Comparison of ENCODE assay signal across 21 cellular contexts in genomic region chr14:24408764-24409163, GRCh38. TPM values are rescaled to one million over a fixed set of nuclear protein-coding genes. Genes with fewer than 3 reads are reported as not detected.
DNase-seq lines count a peak whose midpoint lies in the region; ATAC-seq, FAIRE-seq and TF ChIP-seq lines count a peak whose summit lies in the region.
"Had no signal": no experiment of that assay in that cellular context is flagged by ENCODE, and none has a peak within 500 bp of the region (broad histone marks: within the 10 kb centered on the region; RNA-seq: fewer than 3 reads in every experiment).

No MANE protein-coding gene starts in this region.

- H3K4me1 ChIP-seq in HepG2 (ENCODE audit: insufficient read depth, low read length), result no peaks in the 10 kb centered on the region
- no peaks in the 10 kb centered on the region for H3K4me1 ChIP-seq in right lobe of liver

- no peak; the same call in 2 of the 3 replicates for ATAC-seq in HepG2
- ATAC-seq in right lobe of liver, result no peak
- no peak for ATAC-seq in GM18511 (IDR thresholded peaks at IDR 0.05; ENCODE audit: unreplicated experiment)
- no peak for ATAC-seq in GM21786 (IDR thresholded peaks at IDR 0.05; ENCODE audit: unreplicated experiment)
- ATAC-seq in GM19324 (IDR thresholded peaks at IDR 0.05; ENCODE audit: low FRiP score, unreplicated experiment), result no peak
- ATAC-seq: Panc1, Right ventricle myocardium inferior had no signal

- H3K27me3 ChIP-seq in HepG2 (ENCODE audit: control insufficient read depth in 1 of 2, insufficient read depth in 2 of 2, low read length in 2 of 2) (peaks cover 0 to 2% of the 10 kb centered on the region in 2 experiments; a peak in 1 of 5 replicates), right lobe of liver (no peaks in the 10 kb centered on the region), bronchial epithelial cell (ENCODE audit: control insufficient read depth, insufficient read depth, low read length) (no peaks in the 10 kb centered on the region)

- DNase-seq in HepG2 (ENCODE audit: low spot score) (no peak), right lobe of liver (no peak), NCI-H2171 treated with DMSO at 0.1 percent for 48 hours (lab: John Stamatoyannopoulos, UW) (peak; percentile 75), bronchial epithelial cell (ENCODE audit: low read depth) (no peak), CD1c-positive myeloid dendritic cell (ENCODE audit: extremely low spot score) (no peak)
- DNase-seq: COR-L47, DMS53, HCEC 1CT, MV-4-11, NCI-H146, NCI-H82, SK-N-SH had no signal

- POLR2A ChIA-PET in HepG2 (lab: Yijun Ruan, JAX), result interaction anchor here (0.5 to 2.0 kb wide), 6 partner anchors 10 to 166 kb away, joined by 3 to 8 read pairs (median 5); partner anchors contain the start of genes CBLN3, CIDEB and KHNYN

- intact Hi-C loops in HepG2 (cut with micrococcal nuclease; ENCODE audit: unreplicated experiment) (no loop called here), right lobe of liver (cut with DNase I) (no loop called here)

- WGBS in HepG2 (ENCODE audit: low lambda C conversion rate), result 42% methylated on average over 3 of the region's 3 CpGs
- 50% methylated on average over 2 of the region's 3 CpGs for WGBS in right lobe of liver (ENCODE audit: insufficient coverage, low coverage, low lambda C conversion rate, missing lambda C conversion rate)

- no peaks in the 10 kb centered on the region for H4K20me1 ChIP-seq in HepG2 (ENCODE audit: insufficient read depth, low read length)

- no peak overlapping the region for H3K4me2 ChIP-seq in HepG2 (ENCODE audit: low read depth, low read length)
- H3K4me2 ChIP-seq: SK-N-SH had no signal

- H3K9ac ChIP-seq in HepG2 (ENCODE audit: insufficient read depth, low read depth, low read length), result no peak overlapping the region
- H3K9ac ChIP-seq: SK-N-SH had no signal

- no peaks in the 10 kb centered on the region for H3K79me2 ChIP-seq in HepG2 (ENCODE audit: insufficient read depth, low read length)

- no peak for TF ChIP-seq EP300 in HepG2 (IDR thresholded peaks at IDR 0.05; ENCODE audit: low read depth in 2 of 2, low read length in 2 of 2)
- TF ChIP-seq EP300 in HepG2 (CRISPR knock-in tag; IDR thresholded peaks at IDR 0.05; ENCODE audit: borderline replicate concordance), result no peak

- H3K4me3 ChIP-seq in HepG2 (replicated peaks in 1 of 3; ENCODE audit: insufficient read depth in 1 of 3, low read depth in 2 of 3, low read length in 3 of 3) (no peak overlapping the region), right lobe of liver (no peak overlapping the region), bronchial epithelial cell (ENCODE audit: low read depth, low read length) (no peak overlapping the region)

- TF ChIP-seq RAD21 in HepG2 (CRISPR knock-in tag; IDR thresholded peaks at IDR 0.05), result no peak

- no peaks in the 10 kb centered on the region for H3K36me3 ChIP-seq in HepG2 (replicated peaks in 1 of 2; ENCODE audit: control insufficient read depth in 1 of 2, insufficient read depth in 2 of 2, low read length in 2 of 2)
- H3K36me3 ChIP-seq in right lobe of liver, result no peaks in the 10 kb centered on the region
- peaks cover 5% of the 10 kb centered on the region for H3K36me3 ChIP-seq in bronchial epithelial cell (ENCODE audit: control insufficient read depth, insufficient read depth, low read length)

- H2AFZ ChIP-seq in HepG2 (ENCODE audit: low read length), result no peak overlapping the region

- no TSS peak for BruUV-seq in HepG2 (replicated peaks; lab: Mats Ljungman, UMichigan)

- H3K27ac ChIP-seq in HepG2 (ENCODE audit: extremely low read length, insufficient read depth, low read length) (no peak overlapping the region), right lobe of liver (no peak overlapping the region)
- H3K27ac ChIP-seq: C4-2B, HL-60 had no signal

- CTCF ChIA-PET in HepG2 (lab: Yijun Ruan, JAX; ENCODE audit: low intra/inter-chr PET ratio, low total read pairs), result no interaction called here

- TF ChIP-seq CTCF in HepG2 (CRISPR knock-in tag; IDR thresholded peaks at IDR 0.05), result no peak
- no peak for TF ChIP-seq CTCF in right lobe of liver (IDR thresholded peaks at IDR 0.05)
- no peak for TF ChIP-seq CTCF in bronchial epithelial cell (IDR thresholded peaks at IDR 0.05; ENCODE audit: insufficient read depth, low read length, severe bottlenecking)

- TF ChIP-seq POLR2A in HepG2 (IDR thresholded peaks at IDR 0.05; ENCODE audit: insufficient read depth in 1 of 2, low read depth in 2 of 2, low read length in 2 of 2) (no peak), right lobe of liver (IDR thresholded peaks at IDR 0.05) (no peak)

- FAIRE-seq in HepG2 (lab: Jason Lieb, UNC) (no peak), bronchial epithelial cell (lab: Jason Lieb, UNC) (peak; percentile 36)

- H3K9me3 ChIP-seq in HepG2 (ENCODE audit: low read length) (no peaks in the 10 kb centered on the region), right lobe of liver (no peaks in the 10 kb centered on the region)
- H3K9me3 ChIP-seq: SK-N-SH had no signal

- in situ Hi-C loops in HepG2 (cut with HindIII; ENCODE audit: extremely low pct_ligation_motif_present, low pct_unique_long_range_greater_than_20kb), result no loop called here

RNA-seq across cellular contexts. Expression of gene NYNRIN, which starts 10.0 kb away (rescaled TPM):
- total RNA-seq in HepG2 (2016; rRNA removed; fragmentation: Illumina TruSeq; extraction: Trizol), result 1.1 and 1.3 TPM in 2 replicates
- 0.09 and 0.10 TPM in 2 replicates for total RNA-seq in HepG2 (2016; cell fraction: cytosol; rRNA removed; fragmentation: Illumina TruSeq; extraction: Trizol; ENCODE audit: low read depth)
- 0.91 and 1.1 TPM in 2 replicates for total RNA-seq in HepG2 (2016; cell fraction: insoluble cytoplasmic fraction; rRNA removed; fragmentation: Illumina TruSeq; extraction: Trizol)
- total RNA-seq in HepG2 (2016; cell fraction: membrane; rRNA removed; fragmentation: Illumina TruSeq; extraction: Trizol), result 0.24 and 0.34 TPM in 2 replicates
- 1.0 and 1.4 TPM in 2 replicates for total RNA-seq in HepG2 (2016; cell fraction: nucleus; rRNA removed; fragmentation: Illumina TruSeq; extraction: Trizol)
- polyA plus RNA-seq in HepG2 (2011; rRNA removed), result 0.63 and 0.95 TPM in 2 replicates
- polyA plus RNA-seq in HepG2 (2011; cell fraction: cytosol; rRNA removed), result 0.39 and 0.44 TPM in 2 replicates
- polyA plus RNA-seq in HepG2 (2011; cell fraction: nucleus; rRNA removed), result 2.0 and 2.1 TPM in 2 replicates
- polyA plus RNA-seq in HepG2 (2012), result 1.8 and 5.9 TPM in 2 replicates
- polyA plus RNA-seq in HepG2 (2016; cell fraction: cytosol; fragmentation: Illumina TruSeq; extraction: Trizol; ENCODE audit: low read depth), result 0.07 and 0.08 TPM in 2 replicates
- 0.72 and 0.83 TPM in 2 replicates for polyA plus RNA-seq in HepG2 (2016; cell fraction: insoluble cytoplasmic fraction; fragmentation: Illumina TruSeq; extraction: Trizol; ENCODE audit: low read depth)
- 0.13 and 0.14 TPM in 2 replicates for polyA plus RNA-seq in HepG2 (2016; cell fraction: membrane; fragmentation: Illumina TruSeq; extraction: Trizol; ENCODE audit: low read depth)
- polyA plus RNA-seq in HepG2 (2016; cell fraction: nucleus; fragmentation: Illumina TruSeq; extraction: Trizol; ENCODE audit: insufficient read depth, low read depth), result 1.2 and 1.5 TPM in 2 replicates
- 2.4 TPM in 1 of 2 replicates, not detected in the other for polyA minus RNA-seq in HepG2 (2011; rRNA and poly(A)+ RNA removed; ENCODE audit: low replicate concordance)
- 1.4 and 1.5 TPM in 2 replicates for polyA minus RNA-seq in HepG2 (2011; cell fraction: cytosol; rRNA and poly(A)+ RNA removed)
- 1.7 and 1.9 TPM in 2 replicates for polyA minus RNA-seq in HepG2 (2011; cell fraction: nucleus; rRNA and poly(A)+ RNA removed)
- total RNA-seq in right lobe of liver, result 1 to 10 TPM; 1.8 to 6.1 (median 2.7) TPM
- 2.0 and 2.6 TPM in 2 replicates for total RNA-seq in bronchial epithelial cell

RNA-seq across cellular contexts. Expression of gene CBLN3, which starts 20.7 kb away (rescaled TPM):
- total RNA-seq in HepG2 (2016; rRNA removed; fragmentation: Illumina TruSeq; extraction: Trizol) (0.45 and 0.66 TPM in 2 replicates), right lobe of liver (1 to 10 TPM in 4 of 6 experiments, under 1 TPM in 2; 0.74 to 1.8 (median 1.2) TPM), bronchial epithelial cell (0.38 and 0.53 TPM in 2 replicates)
- 0.62 and 0.81 TPM in 2 replicates for total RNA-seq in HepG2 (2016; cell fraction: cytosol; rRNA removed; fragmentation: Illumina TruSeq; extraction: Trizol; ENCODE audit: low read depth)
- total RNA-seq in HepG2 (2016; cell fraction: insoluble cytoplasmic fraction; rRNA removed; fragmentation: Illumina TruSeq; extraction: Trizol), result 0.58 and 0.78 TPM in 2 replicates
- total RNA-seq in HepG2 (2016; cell fraction: membrane; rRNA removed; fragmentation: Illumina TruSeq; extraction: Trizol), result 1.3 TPM in 2 replicates
- total RNA-seq in HepG2 (2016; cell fraction: nucleus; rRNA removed; fragmentation: Illumina TruSeq; extraction: Trizol), result 0.47 and 0.60 TPM in 2 replicates
- polyA plus RNA-seq in HepG2 (2011; rRNA removed), result 0.74 and 0.98 TPM in 2 replicates
- polyA plus RNA-seq in HepG2 (2011; cell fraction: cytosol; rRNA removed), result 0.71 and 0.97 TPM in 2 replicates
- polyA plus RNA-seq in HepG2 (2011; cell fraction: nucleus; rRNA removed), result 1.3 and 1.8 TPM in 2 replicates
- 0.77 and 1.9 TPM in 2 replicates for polyA plus RNA-seq in HepG2 (2012)
- 0.70 and 0.86 TPM in 2 replicates for polyA plus RNA-seq in HepG2 (2016; cell fraction: cytosol; fragmentation: Illumina TruSeq; extraction: Trizol; ENCODE audit: low read depth)
- 0.62 and 1.3 TPM in 2 replicates for polyA plus RNA-seq in HepG2 (2016; cell fraction: insoluble cytoplasmic fraction; fragmentation: Illumina TruSeq; extraction: Trizol; ENCODE audit: low read depth)
- 1.4 TPM in 2 replicates for polyA plus RNA-seq in HepG2 (2016; cell fraction: membrane; fragmentation: Illumina TruSeq; extraction: Trizol; ENCODE audit: low read depth)
- 1.3 and 1.6 TPM in 2 replicates for polyA plus RNA-seq in HepG2 (2016; cell fraction: nucleus; fragmentation: Illumina TruSeq; extraction: Trizol; ENCODE audit: insufficient read depth, low read depth)
- polyA minus RNA-seq in HepG2 (2011; rRNA and poly(A)+ RNA removed; ENCODE audit: low replicate concordance), result 0.37 and 0.92 TPM in 2 replicates
- 0.30 and 0.35 TPM in 2 replicates for polyA minus RNA-seq in HepG2 (2011; cell fraction: cytosol; rRNA and poly(A)+ RNA removed)
- polyA minus RNA-seq in HepG2 (2011; cell fraction: nucleus; rRNA and poly(A)+ RNA removed), result 0.52 and 0.75 TPM in 2 replicates
- total RNA-seq: A172 had no signal

RNA-seq across cellular contexts. Expression of gene KHNYN, which starts 21.0 kb away (rescaled TPM):
- 72.2 and 75.7 TPM in 2 replicates for total RNA-seq in HepG2 (2016; rRNA removed; fragmentation: Illumina TruSeq; extraction: Trizol)
- 10.2 and 10.7 TPM in 2 replicates for total RNA-seq in HepG2 (2016; cell fraction: cytosol; rRNA removed; fragmentation: Illumina TruSeq; extraction: Trizol; ENCODE audit: low read depth)
- 60.0 and 78.8 TPM in 2 replicates for total RNA-seq in HepG2 (2016; cell fraction: insoluble cytoplasmic fraction; rRNA removed; fragmentation: Illumina TruSeq; extraction: Trizol)
- 35.9 and 40.5 TPM in 2 replicates for total RNA-seq in HepG2 (2016; cell fraction: membrane; rRNA removed; fragmentation: Illumina TruSeq; extraction: Trizol)
- 62.0 and 78.7 TPM in 2 replicates for total RNA-seq in HepG2 (2016; cell fraction: nucleus; rRNA removed; fragmentation: Illumina TruSeq; extraction: Trizol)
- polyA plus RNA-seq in HepG2 (2011; rRNA removed), result 52.8 and 76.4 TPM in 2 replicates
- polyA plus RNA-seq in HepG2 (2011; cell fraction: cytosol; rRNA removed), result 36.1 and 40.8 TPM in 2 replicates
- polyA plus RNA-seq in HepG2 (2011; cell fraction: nucleus; rRNA removed), result 158 and 160 TPM in 2 replicates
- 82.6 and 83.5 TPM in 2 replicates for polyA plus RNA-seq in HepG2 (2012)
- 4.7 and 5.4 TPM in 2 replicates for polyA plus RNA-seq in HepG2 (2016; cell fraction: cytosol; fragmentation: Illumina TruSeq; extraction: Trizol; ENCODE audit: low read depth)
- 37.4 and 41.5 TPM in 2 replicates for polyA plus RNA-seq in HepG2 (2016; cell fraction: insoluble cytoplasmic fraction; fragmentation: Illumina TruSeq; extraction: Trizol; ENCODE audit: low read depth)
- polyA plus RNA-seq in HepG2 (2016; cell fraction: membrane; fragmentation: Illumina TruSeq; extraction: Trizol; ENCODE audit: low read depth), result 19.0 and 20.9 TPM in 2 replicates
- 71.6 and 72.4 TPM in 2 replicates for polyA plus RNA-seq in HepG2 (2016; cell fraction: nucleus; fragmentation: Illumina TruSeq; extraction: Trizol; ENCODE audit: insufficient read depth, low read depth)
- 29.4 and 108 TPM in 2 replicates for polyA minus RNA-seq in HepG2 (2011; rRNA and poly(A)+ RNA removed; ENCODE audit: low replicate concordance)
- polyA minus RNA-seq in HepG2 (2011; cell fraction: cytosol; rRNA and poly(A)+ RNA removed), result 32.8 and 41.4 TPM in 2 replicates
- 109 and 126 TPM in 2 replicates for polyA minus RNA-seq in HepG2 (2011; cell fraction: nucleus; rRNA and poly(A)+ RNA removed)
- 10 to 100 TPM; 19.6 to 24.9 (median 21.4) TPM for total RNA-seq in right lobe of liver
- 128 and 167 TPM in 2 replicates for total RNA-seq in bronchial epithelial cell

RNA-seq across cellular contexts. Expression of gene SDR39U1, which starts 33.8 kb away (rescaled TPM):
- total RNA-seq in HepG2 (2016; rRNA removed; fragmentation: Illumina TruSeq; extraction: Trizol) (25.0 and 34.4 TPM in 2 replicates), right lobe of liver (10 to 100 TPM; 24.9 to 32.8 (median 28.3) TPM), bronchial epithelial cell (6.5 and 8.2 TPM in 2 replicates)
- 13.3 and 16.3 TPM in 2 replicates for total RNA-seq in HepG2 (2016; cell fraction: cytosol; rRNA removed; fragmentation: Illumina TruSeq; extraction: Trizol; ENCODE audit: low read depth)
- 19.5 and 33.3 TPM in 2 replicates for total RNA-seq in HepG2 (2016; cell fraction: insoluble cytoplasmic fraction; rRNA removed; fragmentation: Illumina TruSeq; extraction: Trizol)
- 24.0 and 26.0 TPM in 2 replicates for total RNA-seq in HepG2 (2016; cell fraction: membrane; rRNA removed; fragmentation: Illumina TruSeq; extraction: Trizol)
- 44.1 and 45.4 TPM in 2 replicates for total RNA-seq in HepG2 (2016; cell fraction: nucleus; rRNA removed; fragmentation: Illumina TruSeq; extraction: Trizol)
- polyA plus RNA-seq in HepG2 (2011; rRNA removed), result 129 and 163 TPM in 2 replicates
- 99.7 and 120 TPM in 2 replicates for polyA plus RNA-seq in HepG2 (2011; cell fraction: cytosol; rRNA removed)
- 808 and 816 TPM in 2 replicates for polyA plus RNA-seq in HepG2 (2011; cell fraction: nucleus; rRNA removed)
- polyA plus RNA-seq in HepG2 (2012), result 66.2 and 118 TPM in 2 replicates
- polyA plus RNA-seq in HepG2 (2016; cell fraction: cytosol; fragmentation: Illumina TruSeq; extraction: Trizol; ENCODE audit: low read depth), result 50.3 and 55.8 TPM in 2 replicates
- 73.2 and 88.2 TPM in 2 replicates for polyA plus RNA-seq in HepG2 (2016; cell fraction: insoluble cytoplasmic fraction; fragmentation: Illumina TruSeq; extraction: Trizol; ENCODE audit: low read depth)
- 64.6 and 72.1 TPM in 2 replicates for polyA plus RNA-seq in HepG2 (2016; cell fraction: membrane; fragmentation: Illumina TruSeq; extraction: Trizol; ENCODE audit: low read depth)
- 164 and 186 TPM in 2 replicates for polyA plus RNA-seq in HepG2 (2016; cell fraction: nucleus; fragmentation: Illumina TruSeq; extraction: Trizol; ENCODE audit: insufficient read depth, low read depth)
- polyA minus RNA-seq in HepG2 (2011; rRNA and poly(A)+ RNA removed; ENCODE audit: low replicate concordance), result 27.9 and 51.2 TPM in 2 replicates
- 18.8 and 21.3 TPM in 2 replicates for polyA minus RNA-seq in HepG2 (2011; cell fraction: cytosol; rRNA and poly(A)+ RNA removed)
- 95.4 and 110 TPM in 2 replicates for polyA minus RNA-seq in HepG2 (2011; cell fraction: nucleus; rRNA and poly(A)+ RNA removed)

RNA-seq across cellular contexts. Expression of gene NFATC4, which starts 40.8 kb away (rescaled TPM):
- 0.04 TPM in 1 of 2 replicates, not detected in the other for total RNA-seq in HepG2 (2016; rRNA removed; fragmentation: Illumina TruSeq; extraction: Trizol)
- total RNA-seq in HepG2 (2016; cell fraction: cytosol; rRNA removed; fragmentation: Illumina TruSeq; extraction: Trizol; ENCODE audit: low read depth), result not detected in 2 replicates
- total RNA-seq in HepG2 (2016; cell fraction: insoluble cytoplasmic fraction; rRNA removed; fragmentation: Illumina TruSeq; extraction: Trizol), result 0.11 TPM in 1 of 2 replicates, not detected in the other
- total RNA-seq in HepG2 (2016; cell fraction: membrane; rRNA removed; fragmentation: Illumina TruSeq; extraction: Trizol), result not detected in 2 replicates
- 0.34 TPM in 1 of 2 replicates, not detected in the other for total RNA-seq in HepG2 (2016; cell fraction: nucleus; rRNA removed; fragmentation: Illumina TruSeq; extraction: Trizol)
- polyA plus RNA-seq in HepG2 (2011; rRNA removed), result 0.15 and 0.24 TPM in 2 replicates
- polyA plus RNA-seq in HepG2 (2011; cell fraction: cytosol; rRNA removed), result 0.03 and 0.05 TPM in 2 replicates
- polyA plus RNA-seq in HepG2 (2011; cell fraction: nucleus; rRNA removed), result 1.6 and 2.4 TPM in 2 replicates
- polyA plus RNA-seq in HepG2 (2012), result 0.17 and 0.40 TPM in 2 replicates
- not detected in 2 replicates for polyA plus RNA-seq in HepG2 (2016; cell fraction: cytosol; fragmentation: Illumina TruSeq; extraction: Trizol; ENCODE audit: low read depth)
- polyA plus RNA-seq in HepG2 (2016; cell fraction: insoluble cytoplasmic fraction; fragmentation: Illumina TruSeq; extraction: Trizol; ENCODE audit: low read depth), result not detected in 2 replicates
- not detected in 2 replicates for polyA plus RNA-seq in HepG2 (2016; cell fraction: membrane; fragmentation: Illumina TruSeq; extraction: Trizol; ENCODE audit: low read depth)
- 0.47 TPM in 1 of 2 replicates, not detected in the other for polyA plus RNA-seq in HepG2 (2016; cell fraction: nucleus; fragmentation: Illumina TruSeq; extraction: Trizol; ENCODE audit: insufficient read depth, low read depth)
- 0.32 TPM in 1 of 2 replicates, not detected in the other for polyA minus RNA-seq in HepG2 (2011; rRNA and poly(A)+ RNA removed; ENCODE audit: low replicate concordance)
- polyA minus RNA-seq in HepG2 (2011; cell fraction: cytosol; rRNA and poly(A)+ RNA removed), result not detected in 2 replicates
- polyA minus RNA-seq in HepG2 (2011; cell fraction: nucleus; rRNA and poly(A)+ RNA removed), result 0.37 and 0.39 TPM in 2 replicates
- total RNA-seq in right lobe of liver, result 1 to 10 TPM; 1.0 to 3.7 (median 2.0) TPM
- 4.7 and 7.3 TPM in 2 replicates for total RNA-seq in bronchial epithelial cell
- total RNA-seq: A172; T-helper 1 cell treated with Interleukin-12 subunit alpha and Interleukin-12 subunit beta and Interleukin-4 antibody, amounts not matched to agents 30 ng/mL and 1 ng/mL, for 36 hours had no signal
